19 cellular contexts compared by ENCODE assay signal in genomic region chr5:168118042-168118668, GRCh38.
A peak's percentile ranks its signal among the peaks of the same experiment; 100 is the strongest.
DNase-seq lines count a peak whose midpoint lies in the region; TF ChIP-seq lines count a peak whose summit lies in the region.
"Had no signal": no experiment of that assay in that cellular context is flagged by ENCODE, and none has a peak within 500 bp of the region (broad histone marks: within the 10 kb centered on the region; RNA-seq: fewer than 3 reads in every experiment).

No MANE protein-coding gene starts in this region.

- peak overlapping the region; percentile 40 for H3K4me2 ChIP-seq in neuronal stem cell (ENCODE audit: insufficient read depth, low read length, poor library complexity, severe bottlenecking)

- H3K36me3 ChIP-seq in neuronal stem cell (replicated peaks in 1 of 2; ENCODE audit: control insufficient read depth in 2 of 2, insufficient read depth in 2 of 2, low read length in 2 of 2): no peaks in the 10 kb centered on the region
- no peaks in the 10 kb centered on the region for H3K36me3 ChIP-seq in uterus
- H3K36me3 ChIP-seq: colonic mucosa, lower lobe of right lung, transverse colon had no signal

- H3K23ac ChIP-seq in neuronal stem cell (ENCODE audit: low read depth, low read length, poor library complexity): no peak overlapping the region

- TF ChIP-seq POLR2A in uterus (IDR thresholded peaks at IDR 0.05): no peak

- intact Hi-C loops in uterus (cut with DNase I; ENCODE audit: low total_unique reads): no loop called here

- peak overlapping the region; percentile 83 for H2AFZ ChIP-seq in neuronal stem cell (ENCODE audit: low read length)

- H3K4ac ChIP-seq in neuronal stem cell (ENCODE audit: low read length): no peak overlapping the region

- H2BK12ac ChIP-seq in neuronal stem cell (ENCODE audit: low read length): peak overlapping the region; percentile 78

- no peak overlapping the region for H3K9ac ChIP-seq in neuronal stem cell (ENCODE audit: low read depth, low read length, poor library complexity)

- no peak overlapping the region for H2BK120ac ChIP-seq in neuronal stem cell (ENCODE audit: low read depth, low read length)

- peak overlapping the region; percentile 84 for H3K27ac ChIP-seq in neuronal stem cell (replicated peaks; ENCODE audit: low read length)
- H3K27ac ChIP-seq in uterus: no peak overlapping the region
- H3K27ac ChIP-seq: C4-2B, colonic mucosa, lower lobe of right lung, psoas muscle, transverse colon had no signal

- H2BK15ac ChIP-seq in neuronal stem cell (ENCODE audit: low read length): no peak overlapping the region

- H3K4me3 ChIP-seq in neuronal stem cell (ENCODE audit: low read length in 2 of 2) (peak overlapping the region; percentile 33 to 58), uterus (no peak overlapping the region)
- H3K4me3 ChIP-seq: colonic mucosa, lower lobe of right lung, psoas muscle, transverse colon had no signal

- no peaks in the 10 kb centered on the region for H3K79me1 ChIP-seq in neuronal stem cell (ENCODE audit: low read depth, low read length)

- H4K8ac ChIP-seq in neuronal stem cell (ENCODE audit: low read depth, low read length): no peak overlapping the region

- whole genome bisulfite sequencing in neuronal stem cell (ENCODE audit: extremely low coverage in 2 of 2, insufficient read length in 2 of 2, insufficient replicate concordance in 1 of 2), 2 donors: no CpG with 5 or more reads among the region's 16 CpGs

- H3K18ac ChIP-seq in neuronal stem cell (ENCODE audit: low read length): peak overlapping the region; percentile 94

- H3K9me3 ChIP-seq in neuronal stem cell (replicated peaks in 1 of 2; ENCODE audit: control insufficient read depth in 2 of 2, insufficient read depth in 1 of 2, low read depth in 1 of 2, low read length in 2 of 2) (peaks cover 0 to 2% of the 10 kb centered on the region in 2 donors), uterus (no peaks in the 10 kb centered on the region)
- H3K9me3 ChIP-seq: colonic mucosa, lower lobe of right lung, psoas muscle, transverse colon had no signal

- H4K91ac ChIP-seq in neuronal stem cell (ENCODE audit: low read depth, low read length, poor library complexity): no peak overlapping the region

- H3K4me1 ChIP-seq in neuronal stem cell (ENCODE audit: control insufficient read depth in 2 of 2, insufficient read depth in 1 of 2, low read depth in 1 of 2, low read length in 2 of 2) (peaks cover 14 to 18% of the 10 kb centered on the region in 2 donors), uterus (no peaks in the 10 kb centered on the region)
- H3K4me1 ChIP-seq: colonic mucosa, lower lobe of right lung, psoas muscle, transverse colon had no signal

- peak overlapping the region; percentile 91 for H3K14ac ChIP-seq in neuronal stem cell (ENCODE audit: low read length)

- peak; percentile 3 for DNase-seq in NCI-H1436 (lab: John Stamatoyannopoulos, UW)
- DNase-seq in NCI-H1436 treated with DMSO at 0.1 percent for 48 hours (lab: John Stamatoyannopoulos, UW): no peak
- DNase-seq in NCI-H69 (lab: John Stamatoyannopoulos, UW): peak; percentile 53
- DNase-seq in ecto neural progenitor cell (ENCODE audit: low spot score): peak; percentile 63
- no peak for DNase-seq in neuronal stem cell (ENCODE audit: low spot score)
- no peak for DNase-seq in uterus
- no peak for DNase-seq in stimulated activated CD4-positive, alpha-beta T cell treated with anti-CD3 and anti-CD28 coated beads, Interleukin-2, amount 100 ng/mL, for 48 hours
- DNase-seq in activated CD4-positive, alpha-beta T cell treated with anti-CD3 and anti-CD28 coated beads, Interleukin-2, amount 50 U/mL, for 1 hour: no peak
- DNase-seq: activated CD4-positive, alpha-beta T cell treated with anti-CD3 and anti-CD28 coated beads, Interleukin-2, amount 50 U/mL, for 4 hours; activated naive CD4-positive, alpha-beta T cell treated with anti-CD3 and anti-CD28 coated beads, Interleukin-2, amount 10 ng/mL, durations not matched to agents 7 days and 5 days; activated T-cell treated with anti-CD3 and anti-CD28 coated beads, Interleukin-2, amount 50 U/mL, for 1 hour; colonic mucosa; DMS 273 treated with DMSO at 0.1 percent for 48 hours; lower lobe of right lung; NCI-H524 treated with DMSO at 0.1 percent for 48 hours; psoas muscle; SW 1271; transverse colon had no signal

- no peak for TF ChIP-seq CTCF in uterus (IDR thresholded peaks at IDR 0.05)

- no peak overlapping the region for H2AK5ac ChIP-seq in neuronal stem cell (ENCODE audit: low read depth, low read length)

- H3K27me3 ChIP-seq in neuronal stem cell (ENCODE audit: control insufficient read depth in 3 of 3, insufficient read depth in 3 of 3, low read depth in 1 of 3, low read length in 3 of 3): no peaks in the 10 kb centered on the region
- H3K27me3 ChIP-seq in uterus: no peaks in the 10 kb centered on the region
- H3K27me3 ChIP-seq: colonic mucosa, transverse colon had no signal

- H2BK5ac ChIP-seq in neuronal stem cell (ENCODE audit: low read length): no peak overlapping the region

Comparison
In these comparisons a context has a peak if more than half of its experiments do, and no peak if none do; other contexts are left out.
1. DNase-seq: peak in NCI-H1436 (single experiment), NCI-H69 (single experiment) and ecto neural progenitor cell (single experiment); none in NCI-H1436 treated with DMSO at 0.1 percent for 48 hours (single experiment), neuronal stem cell (single experiment), uterus (0 of 2), stimulated activated CD4-positive, alpha-beta T cell treated with anti-CD3 and anti-CD28 coated beads, Interleukin-2, amount 100 ng/mL, for 48 hours (0 of 2) and activated CD4-positive, alpha-beta T cell treated with anti-CD3 and anti-CD28 coated beads, Interleukin-2, amount 50 U/mL, for 1 hour (single experiment).
2. H3K4me3 ChIP-seq: peak in neuronal stem cell (2 of 2); none in uterus (0 of 2).